Comparison of ENCODE assay signal across 10 cellular contexts in genomic region chr2:163737169-163737439, GRCh38. TPM values are rescaled to one million over a fixed set of nuclear protein-coding genes. Genes with fewer than 3 reads are reported as not detected.
DNase-seq lines count a peak whose midpoint lies in the region; ATAC-seq and TF ChIP-seq lines count a peak whose summit lies in the region.
"Had no signal": no experiment of that assay in that cellular context is flagged by ENCODE, and none has a peak within 500 bp of the region (broad histone marks: within the 10 kb centered on the region; RNA-seq: fewer than 3 reads in every experiment).

No MANE protein-coding gene starts in this region.

- H3K4me3 Mint-ChIP-seq in Calu3 (ENCODE audit: low read depth, unreplicated experiment), result peak overlapping the region; percentile 87

- H3K27ac ChIP-seq in SK-N-MC, result no peak overlapping the region
- peak overlapping the region; percentile 99 for H3K27ac ChIP-seq in right cardiac atrium (ENCODE audit: low read length)
- peak overlapping the region; percentile 96 for H3K27ac ChIP-seq in psoas muscle
- H3K27ac ChIP-seq: neutrophil had no signal

- no peaks in the 10 kb centered on the region for H3K27me3 ChIP-seq in right cardiac atrium (ENCODE audit: control insufficient read depth, insufficient read depth)
- no peaks in the 10 kb centered on the region for H3K27me3 ChIP-seq in psoas muscle (ENCODE audit: insufficient read depth in 3 of 3, low read length in 2 of 3)

- H3K9ac ChIP-seq in SK-N-MC (ENCODE audit: insufficient read length), result no peak overlapping the region

- peak overlapping the region; percentile 42 for H3K27ac Mint-ChIP-seq in Calu3 (ENCODE audit: unreplicated experiment)

- no peaks in the 10 kb centered on the region for H3K9me3 ChIP-seq in SK-N-MC (ENCODE audit: low read depth, low read length)
- H3K9me3 ChIP-seq in right cardiac atrium (ENCODE audit: control insufficient read depth, low read length), result no peaks in the 10 kb centered on the region
- no peaks in the 10 kb centered on the region for H3K9me3 ChIP-seq in psoas muscle
- H3K9me3 ChIP-seq: neutrophil had no signal

- intact Hi-C loops in Calu3 (cut with micrococcal nuclease; ENCODE audit: unreplicated experiment), result loop anchor here (10.0 kb wide), 2 partner anchors 132 to 542 kb away; no protein-coding TSS in a partner anchor
- intact Hi-C loops in right cardiac atrium (cut with DNase I), result loop anchor here in 2 of 4 donors (10.0 kb wide), 2 partner anchors 308 to 392 kb away; no protein-coding TSS in a partner anchor
- intact Hi-C loops in psoas muscle (cut with DNase I), result loop anchor here in 1 of 2 donors (5.0 kb wide), 1 partner anchor 390 kb away; no protein-coding TSS in a partner anchor

- BruUV-seq in Calu3 (replicated peaks; lab: Mats Ljungman, UMichigan), result no TSS peak

- 34% methylated on average over 6 of the region's 6 CpGs for WGBS in right cardiac atrium
- WGBS in psoas muscle, 3 donors, result 55 to 68% (median 62%) methylated on average over 6 of the region's 6 CpGs

- no peaks in the 10 kb centered on the region for H3K27me3 Mint-ChIP-seq in Calu3 (ENCODE audit: unreplicated experiment)

- CTCF ChIA-PET in Calu3 (lab: Charles Lee), result no interaction called here

- no peak for TF ChIP-seq POLR2A in erythroblast (IDR thresholded peaks at IDR 0.05; ENCODE audit: low read length)

- no peaks in the 10 kb centered on the region for H3K9me3 Mint-ChIP-seq in Calu3 (ENCODE audit: low read depth, unreplicated experiment)

- ATAC-seq in right cardiac atrium (no peak), psoas muscle (no peak), GM18517 (IDR thresholded peaks at IDR 0.05; ENCODE audit: unreplicated experiment) (no peak)

- H3K4me1 ChIP-seq in right cardiac atrium (ENCODE audit: control insufficient read depth, insufficient read depth, low read length) (no peaks in the 10 kb centered on the region), psoas muscle (peaks cover 3% of the 10 kb centered on the region)

- peaks cover 11% of the 10 kb centered on the region for H3K4me1 Mint-ChIP-seq in Calu3 (ENCODE audit: low read depth, unreplicated experiment)

- H3K4me3 ChIP-seq in SK-N-MC, result peak overlapping the region; percentile 92
- H3K4me3 ChIP-seq in right cardiac atrium (ENCODE audit: low read length), result peak overlapping the region; percentile 98
- peak overlapping the region; percentile 82 for H3K4me3 ChIP-seq in psoas muscle

- H3K36me3 ChIP-seq in SK-N-MC (ENCODE audit: insufficient read depth, low read length), result no peaks in the 10 kb centered on the region
- no peaks in the 10 kb centered on the region for H3K36me3 ChIP-seq in psoas muscle (ENCODE audit: insufficient read depth in 1 of 2, low read depth in 1 of 2)
- H3K36me3 ChIP-seq: neutrophil had no signal

- no peak for DNase-seq in Calu3
- DNase-seq in SK-N-MC (ENCODE audit: low read depth, low spot score), result no peak
- no peak for DNase-seq in right cardiac atrium
- no peak for DNase-seq in psoas muscle
- DNase-seq in SKM-1 (lab: John Stamatoyannopoulos, UW; ENCODE audit: unreplicated experiment), result no peak
- no peak for DNase-seq in erythroblast (lab: John Stamatoyannopoulos, UW)
- no peak for DNase-seq in foreskin melanocyte
- DNase-seq: effector memory CD4-positive, alpha-beta T cell had no signal

- peaks cover 42% of the 10 kb centered on the region for H3K36me3 Mint-ChIP-seq in Calu3 (ENCODE audit: insufficient read depth, unreplicated experiment)

- TF ChIP-seq CTCF in Calu3 (IDR thresholded peaks at IDR 0.05; ENCODE audit: unreplicated experiment) (no peak), psoas muscle (IDR thresholded peaks at IDR 0.05) (no peak)

RNA-seq across cellular contexts. Expression of gene FIGN, which starts 1.3 kb away (rescaled TPM):
- total RNA-seq in Calu3 (2022), result 8.4 and 9.1 TPM in 2 replicates
- 10 to 100 TPM in 2 of 4 donors, 1 to 10 TPM in 2; 9.5 to 13.8 (median 11.6) TPM for total RNA-seq in right cardiac atrium
- 2.7 TPM for polyA plus RNA-seq in right cardiac atrium
- total RNA-seq in psoas muscle, result 1 to 10 TPM; 1.2 to 3.0 (median 1.8) TPM
- 1 to 10 TPM in 1 of 3 donors, under 1 TPM in 2; 0.08 to 1.6 (median 0.30) TPM for polyA plus RNA-seq in psoas muscle
